Comparison of ENCODE assay signal across 15 cellular contexts in the genomic region with DNA sequence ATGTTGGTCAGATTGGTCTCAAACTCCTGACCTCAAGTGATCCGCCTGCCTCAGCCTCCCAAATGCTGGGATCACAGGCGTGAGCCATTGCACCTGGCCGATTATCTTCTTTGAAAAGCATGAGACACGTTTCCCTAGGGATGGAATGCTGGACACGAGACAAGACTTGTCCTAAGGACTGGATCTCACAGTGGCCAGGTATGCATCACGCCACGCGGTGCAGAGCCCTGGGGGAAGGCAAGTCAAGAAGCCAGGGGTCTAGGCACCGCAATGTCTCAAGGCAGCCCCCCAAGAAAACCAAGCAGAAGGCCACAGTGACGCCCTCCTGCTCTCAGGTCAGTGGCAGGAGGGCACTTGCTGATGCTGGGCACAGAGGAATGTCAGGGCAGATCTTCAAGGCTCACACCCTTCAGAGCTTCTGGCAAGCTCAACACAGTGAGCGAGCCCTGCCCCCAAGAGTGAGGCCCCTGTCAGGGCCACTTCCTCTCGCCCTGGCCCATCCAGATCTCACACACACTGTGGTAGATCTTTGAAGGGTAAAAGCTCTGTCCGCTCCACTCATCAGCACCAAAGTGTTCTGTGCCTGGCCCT.
A peak's percentile ranks its signal among the peaks of the same experiment; 100 is the strongest.
DNase-seq lines count a peak whose midpoint lies in the region; ATAC-seq and TF ChIP-seq lines count a peak whose summit lies in the region.
"Had no signal": no experiment of that assay in that cellular context is flagged by ENCODE, and none has a peak within 500 bp of the region (broad histone marks: within the 10 kb centered on the region; RNA-seq: fewer than 3 reads in every experiment).

No MANE protein-coding gene starts in this region.

- H3K27ac ChIP-seq in left ventricle myocardium inferior (replicated peaks), result peak overlapping the region; percentile 81
- peak overlapping the region; percentile 52 to 82 (median 74) for H3K27ac ChIP-seq in gastrocnemius medialis
- H3K27ac ChIP-seq: WERI-Rb-1 had no signal

- H3K9me3 ChIP-seq in left ventricle myocardium inferior (replicated peaks) (no peaks in the 10 kb centered on the region), gastrocnemius medialis (no peaks in the 10 kb centered on the region)

- H3K36me3 Mint-ChIP-seq in activated T-helper 1 cell treated with anti-CD3 and anti-CD28 coated beads, Interleukin-12 subunit alpha, Interleukin-12 subunit beta, Interleukin-2, Interleukin-4 antibody, amounts not matched to agents 30 ng/mL and 10 ng/mL and 1 ng/mL, durations not matched to agents 14 hours and 24 hours and 36 hours (ENCODE audit: low read depth), result peaks cover 21% of the 10 kb centered on the region

- H3K4me1 ChIP-seq in left ventricle myocardium inferior, result peaks cover 64% of the 10 kb centered on the region
- H3K4me1 ChIP-seq in gastrocnemius medialis, result peaks cover 42 to 55% of the 10 kb centered on the region in 2 donors

- H3K36me3 ChIP-seq in left ventricle myocardium inferior, result no peaks in the 10 kb centered on the region
- H3K36me3 ChIP-seq in gastrocnemius medialis, result no peaks in the 10 kb centered on the region
- H3K36me3 ChIP-seq: WERI-Rb-1 had no signal

- H3K27ac Mint-ChIP-seq in activated T-helper 1 cell treated with anti-CD3 and anti-CD28 coated beads, Interleukin-12 subunit alpha, Interleukin-12 subunit beta, Interleukin-2, Interleukin-4 antibody, amounts not matched to agents 30 ng/mL and 10 ng/mL and 1 ng/mL, durations not matched to agents 14 hours and 24 hours and 36 hours, result peak overlapping the region; percentile 70
- H3K27ac Mint-ChIP-seq: stimulated activated memory B cell treated with anti-CD40 and anti-IgM and Interleukin-4, amounts not matched to agents 10 μg/mL and 1 μg/mL and 100 μg/mL, for 72 hours had no signal

- CTCF ChIA-PET in HEK293T (lab: Yijun Ruan, JAX), result no interaction called here

- in situ Hi-C loops in gastrocnemius medialis (cut with MboI; ENCODE audit: low sequenced_read_pairs in 4 of 4), result no loop called here

- H3K4me1 Mint-ChIP-seq in activated T-helper 1 cell treated with anti-CD3 and anti-CD28 coated beads, Interleukin-12 subunit alpha, Interleukin-12 subunit beta, Interleukin-2, Interleukin-4 antibody, amounts not matched to agents 30 ng/mL and 10 ng/mL and 1 ng/mL, durations not matched to agents 14 hours and 24 hours and 36 hours (ENCODE audit: low read depth), result peaks cover 66% of the 10 kb centered on the region

- H3K4me3 Mint-ChIP-seq in activated T-helper 1 cell treated with anti-CD3 and anti-CD28 coated beads, Interleukin-12 subunit alpha, Interleukin-12 subunit beta, Interleukin-2, Interleukin-4 antibody, amounts not matched to agents 30 ng/mL and 10 ng/mL and 1 ng/mL, durations not matched to agents 14 hours and 24 hours and 36 hours, result no peak overlapping the region
- H3K4me3 Mint-ChIP-seq: stimulated activated memory B cell treated with anti-CD40 and anti-IgM and Interleukin-4, amounts not matched to agents 10 μg/mL and 1 μg/mL and 100 μg/mL, for 72 hours had no signal

- no peaks in the 10 kb centered on the region for H3K27me3 Mint-ChIP-seq in activated T-helper 1 cell treated with anti-CD3 and anti-CD28 coated beads, Interleukin-12 subunit alpha, Interleukin-12 subunit beta, Interleukin-2, Interleukin-4 antibody, amounts not matched to agents 30 ng/mL and 10 ng/mL and 1 ng/mL, durations not matched to agents 14 hours and 24 hours and 36 hours (ENCODE audit: insufficient read depth)
- H3K27me3 Mint-ChIP-seq: stimulated activated memory B cell treated with anti-CD40 and anti-IgM and Interleukin-4, amounts not matched to agents 10 μg/mL and 1 μg/mL and 100 μg/mL, for 72 hours had no signal

- H3K27me3 ChIP-seq in left ventricle myocardium inferior (ENCODE audit: low read depth) (no peaks in the 10 kb centered on the region), gastrocnemius medialis (no peaks in the 10 kb centered on the region)

- no peak for TF ChIP-seq POLR2A in gastrocnemius medialis (IDR thresholded peaks at IDR 0.05)

- no peak for ATAC-seq in gastrocnemius medialis
- no peak for ATAC-seq in GM21529 (IDR thresholded peaks at IDR 0.05; ENCODE audit: unreplicated experiment)
- ATAC-seq: stimulated activated memory B cell treated with anti-CD40 and anti-IgM and Interleukin-4, amounts not matched to agents 10 μg/mL and 1 μg/mL and 100 μg/mL, for 72 hours had no signal

- DNase-seq in HPDE6-E6E7 (ENCODE audit: extremely low spot score), result peak; percentile 90
- no peak for DNase-seq in activated T-helper 1 cell treated with anti-CD3 and anti-CD28 coated beads, Interleukin-12 subunit alpha, Interleukin-12 subunit beta, Interleukin-2, Interleukin-4 antibody, amounts not matched to agents 30 ng/mL and 10 ng/mL and 1 ng/mL, durations not matched to agents 14 hours and 24 hours and 36 hours (ENCODE audit: low spot score)
- no peak for DNase-seq in left ventricle myocardium inferior
- DNase-seq in gastrocnemius medialis, result no peak
- DNase-seq in HEK293T (ENCODE audit: extremely low spot score), result no peak
- no peak for DNase-seq in ureter (ENCODE audit: low spot score)
- DNase-seq: activated gamma-delta T cell, DMS79, islet precursor cell, NCI-H446, occipital lobe, RPMI8226, WERI-Rb-1 had no signal

- intact Hi-C loops in activated T-helper 1 cell treated with anti-CD3 and anti-CD28 coated beads, Interleukin-12 subunit alpha, Interleukin-12 subunit beta, Interleukin-2, Interleukin-4 antibody, amounts not matched to agents 30 ng/mL and 10 ng/mL and 1 ng/mL, durations not matched to agents 14 hours and 24 hours and 36 hours (cut with micrococcal nuclease), result no loop called here
- intact Hi-C loops in left ventricle myocardium inferior (cut with micrococcal nuclease) (no loop called here), gastrocnemius medialis (cut with DNase I; ENCODE audit: low total_unique reads) (loop anchor here (5.0 kb wide), 1 partner anchor 45 kb away; no protein-coding TSS in a partner anchor)

- POLR2A ChIA-PET in HEK293T (lab: Yijun Ruan, JAX), result no interaction called here

- no peak for TF ChIP-seq CTCF in left ventricle myocardium inferior (IDR thresholded peaks at IDR 0.05; ENCODE audit: borderline replicate concordance)
- TF ChIP-seq CTCF in gastrocnemius medialis (IDR thresholded peaks at IDR 0.05 in 4 of 5, conservative IDR thresholded peaks at IDR 0.05 in 1 of 5), result no peak

- H3K9me3 Mint-ChIP-seq in activated T-helper 1 cell treated with anti-CD3 and anti-CD28 coated beads, Interleukin-12 subunit alpha, Interleukin-12 subunit beta, Interleukin-2, Interleukin-4 antibody, amounts not matched to agents 30 ng/mL and 10 ng/mL and 1 ng/mL, durations not matched to agents 14 hours and 24 hours and 36 hours, result no peaks in the 10 kb centered on the region
- H3K9me3 Mint-ChIP-seq: stimulated activated memory B cell treated with anti-CD40 and anti-IgM and Interleukin-4, amounts not matched to agents 10 μg/mL and 1 μg/mL and 100 μg/mL, for 72 hours had no signal

- H3K4me3 ChIP-seq in left ventricle myocardium inferior, result no peak overlapping the region
- no peak overlapping the region for H3K4me3 ChIP-seq in gastrocnemius medialis

TF ChIP-seq in HEK293T, 16 proteins besides CTCF, POLR2A, EP300 and RAD21:
- TF ChIP-seq ZNF384 (IDR thresholded peaks at IDR 0.05) (no peak), FOXM1 (IDR thresholded peaks at IDR 0.05; ENCODE audit: borderline replicate concordance) (no peak), FOXK2 (IDR thresholded peaks at IDR 0.05) (no peak), NFRKB (IDR thresholded peaks at IDR 0.05) (no peak), BHLHE40 (IDR thresholded peaks at IDR 0.05; ENCODE audit: borderline replicate concordance) (no peak), LEF1 (IDR thresholded peaks at IDR 0.05; ENCODE audit: borderline replicate concordance) (no peak), ELF4 (IDR thresholded peaks at IDR 0.05) (no peak), ARNT (IDR thresholded peaks at IDR 0.05) (no peak), TARDBP (IDR thresholded peaks at IDR 0.05) (no peak), HDGF (IDR thresholded peaks at IDR 0.05; ENCODE audit: borderline replicate concordance) (no peak), SP1 (IDR thresholded peaks at IDR 0.05) (no peak), L3MBTL2 (conservative IDR thresholded peaks at IDR 0.05) (no peak), CTBP1 (IDR thresholded peaks at IDR 0.05; ENCODE audit: borderline replicate concordance) (no peak)
- TF ChIP-seq, protein P1, sequence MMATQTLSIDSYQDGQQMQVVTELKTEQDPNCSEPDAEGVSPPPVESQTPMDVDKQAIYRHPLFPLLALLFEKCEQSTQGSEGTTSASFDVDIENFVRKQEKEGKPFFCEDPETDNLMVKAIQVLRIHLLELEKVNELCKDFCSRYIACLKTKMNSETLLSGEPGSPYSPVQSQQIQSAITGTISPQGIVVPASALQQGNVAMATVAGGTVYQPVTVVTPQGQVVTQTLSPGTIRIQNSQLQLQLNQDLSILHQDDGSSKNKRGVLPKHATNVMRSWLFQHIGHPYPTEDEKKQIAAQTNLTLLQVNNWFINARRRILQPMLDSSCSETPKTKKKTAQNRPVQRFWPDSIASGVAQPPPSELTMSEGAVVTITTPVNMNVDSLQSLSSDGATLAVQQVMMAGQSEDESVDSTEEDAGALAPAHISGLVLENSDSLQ (IDR thresholded peaks at IDR 0.05), result no peak
